2 cellular contexts compared by ENCODE assay signal in genomic region chr13:93226065-93226622, GRCh38.
TF ChIP-seq lines count a peak whose summit lies in the region.

No MANE protein-coding gene starts in this region.

TF ChIP-seq in SK-N-SH, 30 proteins besides CTCF, POLR2A, EP300 and RAD21 (continued from another document):
- no peak for TF ChIP-seq USF1 (IDR thresholded peaks at IDR 0.05; ENCODE audit: borderline replicate concordance, low read depth)
- TF ChIP-seq SMC3 (IDR thresholded peaks at IDR 0.05; ENCODE audit: low read depth, low read length), result no peak
- no peak for TF ChIP-seq ELF1 (IDR thresholded peaks at IDR 0.05)
- TF ChIP-seq RCOR1 (IDR thresholded peaks at IDR 0.05; ENCODE audit: low read length), result no peak
- TF ChIP-seq GATA2 (CRISPR knock-in tag; IDR thresholded peaks at IDR 0.05), result no peak
- TF ChIP-seq MXI1 (IDR thresholded peaks at IDR 0.05; ENCODE audit: low read depth, low read length), result no peak

TF ChIP-seq in SK-N-SH treated with all-trans-retinoic acid at 6 μM for 48 hours, 23 proteins besides CTCF, POLR2A, EP300 and RAD21 (continued from another document):
- no peak for TF ChIP-seq PATZ1 (CRISPR knock-in tag; IDR thresholded peaks at IDR 0.05; ENCODE audit: borderline replicate concordance)
- no peak for TF ChIP-seq CSRNP3 (CRISPR knock-in tag; IDR thresholded peaks at IDR 0.05)
- TF ChIP-seq ZFP30 (CRISPR knock-in tag; IDR thresholded peaks at IDR 0.05), result no peak
- TF ChIP-seq ISL1 (CRISPR knock-in tag; IDR thresholded peaks at IDR 0.05), result no peak
- TF ChIP-seq ZFP3 (CRISPR knock-in tag; IDR thresholded peaks at IDR 0.05), result no peak
